In the genomic region with DNA sequence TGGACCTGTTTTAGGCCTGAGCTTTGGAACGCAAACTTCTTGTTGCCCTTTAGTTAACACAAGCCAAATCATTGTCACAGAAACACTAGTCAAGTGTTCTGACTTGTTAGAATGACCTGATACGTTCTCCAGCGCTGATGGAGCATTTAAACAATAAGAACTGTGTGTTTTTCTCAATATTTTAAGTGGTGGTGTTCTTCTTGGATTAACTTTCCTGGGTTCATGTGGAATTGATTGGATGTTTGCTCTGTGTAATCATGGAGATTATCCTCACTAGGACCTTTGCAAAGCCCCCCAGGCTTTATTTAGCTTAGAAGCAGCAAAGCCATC, we compare ENCODE assay signal across 1 cellular context.
TF ChIP-seq lines count a peak whose summit lies in the region.

No MANE protein-coding gene starts in this region.

TF ChIP-seq in GM23338, 12 proteins besides CTCF, POLR2A, EP300 and RAD21 (continued from another document):
- no peak for TF ChIP-seq ZNF462 (CRISPR knock-in tag; IDR thresholded peaks at IDR 0.05)
- TF ChIP-seq JUNB (IDR thresholded peaks at IDR 0.05; ENCODE audit: unreplicated experiment) = no peak
- no peak for TF ChIP-seq STAT1 (IDR thresholded peaks at IDR 0.05; ENCODE audit: unreplicated experiment)
- no peak for TF ChIP-seq EZH2 (IDR thresholded peaks at IDR 0.05; ENCODE audit: low read depth, unreplicated experiment)
- TF ChIP-seq, protein P1, sequence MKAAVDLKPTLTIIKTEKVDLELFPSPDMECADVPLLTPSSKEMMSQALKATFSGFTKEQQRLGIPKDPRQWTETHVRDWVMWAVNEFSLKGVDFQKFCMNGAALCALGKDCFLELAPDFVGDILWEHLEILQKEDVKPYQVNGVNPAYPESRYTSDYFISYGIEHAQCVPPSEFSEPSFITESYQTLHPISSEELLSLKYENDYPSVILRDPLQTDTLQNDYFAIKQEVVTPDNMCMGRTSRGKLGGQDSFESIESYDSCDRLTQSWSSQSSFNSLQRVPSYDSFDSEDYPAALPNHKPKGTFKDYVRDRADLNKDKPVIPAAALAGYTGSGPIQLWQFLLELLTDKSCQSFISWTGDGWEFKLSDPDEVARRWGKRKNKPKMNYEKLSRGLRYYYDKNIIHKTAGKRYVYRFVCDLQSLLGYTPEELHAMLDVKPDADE (IDR thresholded peaks at IDR 0.05) = no peak
- no peak for TF ChIP-seq EZH2phosphoT487 (IDR thresholded peaks at IDR 0.05; ENCODE audit: unreplicated experiment)
- TF ChIP-seq POLR2AphosphoS5 (IDR thresholded peaks at IDR 0.05; ENCODE audit: low read depth) = no peak
- no peak for TF ChIP-seq NANOG (IDR thresholded peaks at IDR 0.05; ENCODE audit: borderline replicate concordance)
TF ChIP-seq in GM23338: peak in this region for 0.
